ENCODE assay signal across 2 cellular contexts in genomic region chr12:94689646-94690036, GRCh38.
TF ChIP-seq lines count a peak whose summit lies in the region.

No MANE protein-coding gene starts in this region.

TF ChIP-seq in GM12891, 5 proteins besides CTCF, POLR2A, EP300 and RAD21:
- TF ChIP-seq PAX5 (IDR thresholded peaks at IDR 0.05; ENCODE audit: insufficient read depth, low read length, severe bottlenecking) (no peak), POLR2AphosphoS5 (IDR thresholded peaks at IDR 0.05; ENCODE audit: low read depth, low read length) (no peak), SPI1 (IDR thresholded peaks at IDR 0.05; ENCODE audit: low read depth, low read length) (no peak), TAF1 (IDR thresholded peaks at IDR 0.05; ENCODE audit: low read depth, low read length) (no peak), POU2F2 (IDR thresholded peaks at IDR 0.05; ENCODE audit: low read depth, low read length) (no peak)

TF ChIP-seq in GM12878, 131 proteins besides CTCF, POLR2A, EP300 and RAD21:
- no peak for TF ChIP-seq SMC3 (IDR thresholded peaks at IDR 0.05; ENCODE audit: borderline replicate concordance, low read length)
- TF ChIP-seq PBX3 (IDR thresholded peaks at IDR 0.05; ENCODE audit: insufficient replicate concordance, low read depth, low read length): no peak
- no peak for TF ChIP-seq SP1 (IDR thresholded peaks at IDR 0.05; ENCODE audit: low read depth, low read length)
- no peak for TF ChIP-seq ZZZ3 (IDR thresholded peaks at IDR 0.05; ENCODE audit: control insufficient read depth, insufficient read length, low read depth)
- no peak for TF ChIP-seq NR2C2 (IDR thresholded peaks at IDR 0.05; ENCODE audit: borderline replicate concordance, control insufficient read depth, insufficient read length, low read depth)
- TF ChIP-seq CBX5 (IDR thresholded peaks at IDR 0.05; ENCODE audit: low read depth): no peak
TF ChIP-seq in GM12878: peak in this region for 0.
